Comparison of ENCODE assay signal across 9 cellular contexts in the genomic region with DNA sequence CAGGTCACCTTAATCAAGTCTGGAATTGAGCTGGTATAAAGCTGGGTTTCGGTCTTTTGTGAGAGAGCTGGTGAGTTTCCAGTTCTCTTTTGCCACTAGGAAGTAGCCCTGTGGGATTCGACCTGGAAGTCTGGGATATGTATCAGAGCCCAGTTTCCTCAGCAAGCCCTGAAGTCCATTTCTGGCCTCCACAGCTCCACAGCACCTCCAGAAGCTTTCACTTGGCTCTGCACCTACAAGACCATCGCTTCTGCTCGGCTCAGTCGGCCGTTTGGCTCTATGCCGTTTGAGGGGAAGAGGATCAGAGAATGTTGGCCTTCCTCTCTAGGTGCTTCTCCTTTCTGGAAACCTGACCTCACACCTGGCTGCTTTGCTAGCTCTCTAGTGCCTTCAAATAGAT.
DNase-seq lines count a peak whose midpoint lies in the region; ATAC-seq and TF ChIP-seq lines count a peak whose summit lies in the region.
"Had no signal": no experiment of that assay in that cellular context is flagged by ENCODE, and none has a peak within 500 bp of the region (broad histone marks: within the 10 kb centered on the region; RNA-seq: fewer than 3 reads in every experiment).

No MANE protein-coding gene starts in this region.

- H3K27me3 ChIP-seq in heart right ventricle = no peaks in the 10 kb centered on the region

- ATAC-seq in activated B cell treated with CpG ODN at 0.5 μM for 24 hours (ENCODE audit: low read depth) = no peak
- ATAC-seq in heart right ventricle = peak; percentile 78 to 94 (median 90)
- no peak for ATAC-seq in HG02970 (IDR thresholded peaks at IDR 0.05; ENCODE audit: low FRiP score, unreplicated experiment)
- no peak for ATAC-seq in GM21447 (IDR thresholded peaks at IDR 0.05; ENCODE audit: unreplicated experiment)
- ATAC-seq: activated naive CD8-positive, alpha-beta T cell treated with anti-CD3 and anti-CD28 coated beads, Interleukin-2, amount 50 U/mL, for 24 hours had no signal

- peak overlapping the region; percentile 84 for H3K27ac Mint-ChIP-seq in activated B cell treated with CpG ODN at 0.5 μM for 24 hours
- H3K27ac Mint-ChIP-seq: activated naive CD8-positive, alpha-beta T cell treated with anti-CD3 and anti-CD28 coated beads, Interleukin-2, amount 50 U/mL, for 24 hours had no signal

- no peaks in the 10 kb centered on the region for H3K9me3 ChIP-seq in heart right ventricle

- 16 to 24% methylated on average over 7 of the region's 7 CpGs for WGBS in heart right ventricle, 2 donors

- no peaks in the 10 kb centered on the region for H3K36me3 ChIP-seq in heart right ventricle

- peak overlapping the region in 9 of 10 donors; percentile 1 to 77 (median 50) for H3K27ac ChIP-seq in heart right ventricle

- TF ChIP-seq CTCF in GM13976 (IDR thresholded peaks at IDR 0.05; ENCODE audit: borderline replicate concordance, control extremely low read depth, extremely low read depth, insufficient read depth, missing control alignments) = peak; percentile 15
- TF ChIP-seq CTCF in activated B cell treated with CpG ODN at 0.5 μM for 24 hours (IDR thresholded peaks at IDR 0.05) = no peak
- peak; percentile 45 to 88 (median 74) for TF ChIP-seq CTCF in heart right ventricle (IDR thresholded peaks at IDR 0.05)

- peaks cover 52% of the 10 kb centered on the region for H3K36me3 Mint-ChIP-seq in activated B cell treated with CpG ODN at 0.5 μM for 24 hours (ENCODE audit: low read depth)

- in situ Hi-C loops in GM13976 (cut with MboI; ENCODE audit: low sequenced_read_pairs, unreplicated experiment) = loop anchor here (10.0 kb wide), 1 partner anchor 110 kb away; no protein-coding TSS in a partner anchor

- intact Hi-C loops in activated B cell treated with CpG ODN at 0.5 μM for 24 hours (cut with micrococcal nuclease) (no loop called here), heart right ventricle (cut with DNase I) (loop anchor here in 6 of 10 donors (2.0 to 10.0 kb wide), 10 partner anchors 60 to 660 kb away; a partner anchor contains a TSS)

- H3K4me1 Mint-ChIP-seq in activated B cell treated with CpG ODN at 0.5 μM for 24 hours = peaks cover 87% of the 10 kb centered on the region

- DNase-seq in GM13976 (ENCODE audit: low spot score) = no peak
- DNase-seq in activated B cell treated with CpG ODN at 0.5 μM for 24 hours = no peak
- DNase-seq in heart right ventricle = peak; percentile 53 to 75
- DNase-seq in skeletal muscle cell (ENCODE audit: low read depth) = peak; percentile 75
- DNase-seq in RKO (ENCODE audit: low spot score) = no peak
- DNase-seq in T-helper 2 cell = no peak
- DNase-seq: activated naive CD8-positive, alpha-beta T cell treated with anti-CD3 and anti-CD28 coated beads, Interleukin-2, amount 50 U/mL, for 24 hours had no signal

- no peaks in the 10 kb centered on the region for H3K27me3 Mint-ChIP-seq in activated B cell treated with CpG ODN at 0.5 μM for 24 hours
- H3K27me3 Mint-ChIP-seq: activated naive CD8-positive, alpha-beta T cell treated with anti-CD3 and anti-CD28 coated beads, Interleukin-2, amount 50 U/mL, for 24 hours had no signal

- CTCF ChIA-PET in activated B cell treated with CpG ODN at 0.5 μM for 24 hours (lab: Charles Lee) = interaction anchor here (0.9 kb wide), 1 partner anchor 554 kb away, joined by 3 read pairs; no protein-coding TSS in a partner anchor

- peaks cover 7 to 59% (median 36%) of the 10 kb centered on the region in 9 donors for H3K4me1 ChIP-seq in heart right ventricle

- POLR2A ChIA-PET in activated B cell treated with CpG ODN at 0.5 μM for 24 hours (lab: Charles Lee) = interaction anchor here (0.6 to 1.4 kb wide), 3 partner anchors 92 to 653 kb away, joined by 3 to 4 read pairs (median 3); no protein-coding TSS in a partner anchor

- H3K4me3 Mint-ChIP-seq in activated B cell treated with CpG ODN at 0.5 μM for 24 hours = no peak overlapping the region
- H3K4me3 Mint-ChIP-seq: activated naive CD8-positive, alpha-beta T cell treated with anti-CD3 and anti-CD28 coated beads, Interleukin-2, amount 50 U/mL, for 24 hours had no signal

- peak overlapping the region in 2 of 10 donors; percentile 6 to 18 for H3K4me3 ChIP-seq in heart right ventricle
- no peak overlapping the region for H3K4me3 ChIP-seq in skeletal muscle cell (ENCODE audit: low read depth, low read length)

- H3K9me3 Mint-ChIP-seq in activated B cell treated with CpG ODN at 0.5 μM for 24 hours = no peaks in the 10 kb centered on the region
- H3K9me3 Mint-ChIP-seq: activated naive CD8-positive, alpha-beta T cell treated with anti-CD3 and anti-CD28 coated beads, Interleukin-2, amount 50 U/mL, for 24 hours had no signal

Comparison
In these comparisons a context has a peak if more than half of its experiments do, and no peak if none do; other contexts are left out.
1. DNase-seq: peak in heart right ventricle (2 of 2) and skeletal muscle cell (single experiment); none in GM13976 (single experiment), activated B cell treated with CpG ODN at 0.5 μM for 24 hours (single experiment), RKO (single experiment) and T-helper 2 cell (0 of 5).
2. ATAC-seq: peak in heart right ventricle (8 of 8); none in activated B cell treated with CpG ODN at 0.5 μM for 24 hours (single experiment), HG02970 (single experiment) and GM21447 (single experiment).